15 cellular contexts compared by ENCODE assay signal in genomic region chr1:183544598-183545297, GRCh38. TPM values are rescaled to one million over a fixed set of nuclear protein-coding genes. Genes with fewer than 3 reads are reported as not detected.
DNase-seq lines count a peak whose midpoint lies in the region; ATAC-seq and TF ChIP-seq lines count a peak whose summit lies in the region.
"Had no signal": no experiment of that assay in that cellular context is flagged by ENCODE, and none has a peak within 500 bp of the region (broad histone marks: within the 10 kb centered on the region; RNA-seq: fewer than 3 reads in every experiment).

No MANE protein-coding gene starts in this region.

- no peak overlapping the region for H3K4me2 ChIP-seq in GM23338

- ATAC-seq in GM23338, result peak; percentile 65
- ATAC-seq in HG03039 (IDR thresholded peaks at IDR 0.05; ENCODE audit: unreplicated experiment), result no peak

- H3K4me3 Mint-ChIP-seq in GM23338, result no peak overlapping the region
- H3K4me3 Mint-ChIP-seq in activated naive CD4-positive, alpha-beta T cell treated with anti-CD3 and anti-CD28 coated beads for 36 hours, result no peak overlapping the region
- H3K4me3 Mint-ChIP-seq: activated naive CD8-positive, alpha-beta T cell had no signal

- H3F3A ChIP-seq in GM23338 (replicated peaks; ENCODE audit: low read depth), result peaks cover 3% of the 10 kb centered on the region; the same call in 1 of the 2 replicates

- 0 out of 2 replicates have a peak, but pooled peaks cover 4% of the 10 kb centered on the region for H4K20me1 ChIP-seq in GM23338 (replicated peaks; ENCODE audit: insufficient read depth)

- no peaks in the 10 kb centered on the region for H3K79me2 ChIP-seq in GM23338 (replicated peaks; ENCODE audit: insufficient read depth)

- H3K4me1 ChIP-seq in A673 (ENCODE audit: insufficient read depth, low read length, poor library complexity, severe bottlenecking), result peaks cover 7% of the 10 kb centered on the region
- peaks cover 15% of the 10 kb centered on the region for H3K4me1 ChIP-seq in GM23338 (ENCODE audit: insufficient read depth)
- H3K4me1 ChIP-seq in SJCRH30, result peaks cover 8% of the 10 kb centered on the region

- peaks cover 7% of the 10 kb centered on the region for H3K27me3 Mint-ChIP-seq in GM23338 (ENCODE audit: insufficient read depth, low read depth, poor library complexity)
- no peaks in the 10 kb centered on the region for H3K27me3 Mint-ChIP-seq in activated naive CD4-positive, alpha-beta T cell treated with anti-CD3 and anti-CD28 coated beads for 36 hours (ENCODE audit: low read depth)
- H3K27me3 Mint-ChIP-seq: activated naive CD8-positive, alpha-beta T cell had no signal

- H3K27ac Mint-ChIP-seq in GM23338, result peak overlapping the region; percentile 28; the same call in 1 of the 2 replicates
- no peak overlapping the region for H3K27ac Mint-ChIP-seq in activated naive CD4-positive, alpha-beta T cell treated with anti-CD3 and anti-CD28 coated beads for 36 hours
- H3K27ac Mint-ChIP-seq: activated naive CD8-positive, alpha-beta T cell had no signal

- peaks cover 70% of the 10 kb centered on the region for H3K36me3 Mint-ChIP-seq in GM23338 (ENCODE audit: low read depth)
- peaks cover 30% of the 10 kb centered on the region for H3K36me3 Mint-ChIP-seq in activated naive CD4-positive, alpha-beta T cell treated with anti-CD3 and anti-CD28 coated beads for 36 hours (ENCODE audit: low read depth)

- DNase-seq in A673 (ENCODE audit: low spot score) (no peak), GM23338 (ENCODE audit: low spot score) (peak; percentile 28), SJCRH30 (peak; percentile 38 to 61), kidney epithelial cell (ENCODE audit: low read depth) (peak; percentile 65), NCI-H187 treated with DMSO at 0.1 percent for 48 hours (lab: John Stamatoyannopoulos, UW) (no peak)
- DNase-seq in activated effector memory CD4-positive, alpha-beta T cell treated with Interleukin-2 at 50 U/mL for 16 hours, result no peak
- DNase-seq in activated naive CD4-positive, alpha-beta T cell treated with anti-CD3 and anti-CD28 coated beads for 36 hours, result no peak
- DNase-seq: MM.1S; NCI-H226; stimulated activated CD4-positive, alpha-beta T cell treated with anti-CD3 and anti-CD28 coated beads, Interleukin-2, amount 100 ng/mL, for 24 hours; stimulated activated naive CD4-positive, alpha-beta T cell treated with Interleukin-2 at 50 U/mL for 16 hours had no signal

- no peak overlapping the region for H2AFZ ChIP-seq in GM23338

- CTCF ChIA-PET in A673 (lab: Charles Lee), result no interaction called here
- CTCF ChIA-PET in activated naive CD4-positive, alpha-beta T cell treated with anti-CD3 and anti-CD28 coated beads for 36 hours (lab: Charles Lee), result interaction anchor here (0.6 to 1.0 kb wide), 3 partner anchors 9 to 141 kb away, joined by 3 to 4 read pairs (median 4); no protein-coding TSS in a partner anchor

- peaks cover 31% of the 10 kb centered on the region for H3K4me1 Mint-ChIP-seq in GM23338
- H3K4me1 Mint-ChIP-seq in activated naive CD4-positive, alpha-beta T cell treated with anti-CD3 and anti-CD28 coated beads for 36 hours (ENCODE audit: low read depth), result no peaks in the 10 kb centered on the region

- H3K27me3 ChIP-seq in A673 (replicated peaks; ENCODE audit: insufficient read depth, low read depth, low read length, poor library complexity) (no peaks in the 10 kb centered on the region), GM23338 (ENCODE audit: insufficient read depth) (no peaks in the 10 kb centered on the region), SJCRH30 (no peaks in the 10 kb centered on the region), kidney epithelial cell (ENCODE audit: control insufficient read depth, insufficient read depth, low read length) (no peaks in the 10 kb centered on the region)

- TF ChIP-seq CTCF in A673 (conservative IDR thresholded peaks at IDR 0.05; ENCODE audit: low read depth, low read length), result no peak
- no peak for TF ChIP-seq CTCF in GM23338 (conservative IDR thresholded peaks at IDR 0.05; ENCODE audit: low read depth in 2 of 2)
- no peak for TF ChIP-seq CTCF in kidney epithelial cell (IDR thresholded peaks at IDR 0.05; ENCODE audit: insufficient read depth, low read length, poor library complexity, severe bottlenecking)

- H3K4me3 ChIP-seq in A673 (ENCODE audit: low read depth, low read length, poor library complexity, severe bottlenecking) (no peak overlapping the region), GM23338 (no peak overlapping the region), SJCRH30 (no peak overlapping the region), kidney epithelial cell (ENCODE audit: low read depth, low read length) (no peak overlapping the region)

- TSS peak; percentile 27 for BruUV-seq in A673 (replicated peaks; lab: Mats Ljungman, UMichigan)

- no peaks in the 10 kb centered on the region for H3K9me3 Mint-ChIP-seq in GM23338
- no peaks in the 10 kb centered on the region for H3K9me3 Mint-ChIP-seq in activated naive CD4-positive, alpha-beta T cell treated with anti-CD3 and anti-CD28 coated beads for 36 hours

- H3K36me3 ChIP-seq in A673 (ENCODE audit: insufficient read depth, low read length, poor library complexity, severe bottlenecking) (peaks cover 90% of the 10 kb centered on the region), GM23338 (ENCODE audit: insufficient read depth) (peaks cover 53% of the 10 kb centered on the region), SJCRH30 (peaks cover 41% of the 10 kb centered on the region), kidney epithelial cell (ENCODE audit: control insufficient read depth, insufficient read depth, low read length) (no peaks in the 10 kb centered on the region)

- H3K9me3 ChIP-seq in A673 (ENCODE audit: low read depth, low read length, poor library complexity, severe bottlenecking) (no peaks in the 10 kb centered on the region), SJCRH30 (replicated peaks) (no peaks in the 10 kb centered on the region)

- no peak overlapping the region for H3K27ac ChIP-seq in A673 (ENCODE audit: low read depth, low read length, poor library complexity, severe bottlenecking)
- H3K27ac ChIP-seq in GM23338 (ENCODE audit: low read depth), result no peak overlapping the region
- no peak overlapping the region for H3K27ac ChIP-seq in SJCRH30
- H3K27ac ChIP-seq: HL-60, RWPE1 had no signal

- POLR2A ChIA-PET in A673 (lab: Charles Lee; ENCODE audit: low non-redundant PET), result no interaction called here

- intact Hi-C loops in A673 (cut with micrococcal nuclease; ENCODE audit: unreplicated experiment), result loop anchor here (5.0 kb wide), 1 partner anchor 262 kb away; no protein-coding TSS in a partner anchor
- intact Hi-C loops in activated naive CD4-positive, alpha-beta T cell treated with anti-CD3 and anti-CD28 coated beads for 36 hours (cut with micrococcal nuclease), result loop anchor here (5.0 to 10.0 kb wide), 2 partner anchors 143 to 580 kb away; no protein-coding TSS in a partner anchor

- no peaks in the 10 kb centered on the region for H3K9me2 ChIP-seq in GM23338 (ENCODE audit: insufficient read depth)

TF ChIP-seq in GM23338, 12 proteins besides CTCF, POLR2A, EP300 and RAD21:
- TF ChIP-seq ZNF331 (CRISPR knock-in tag; IDR thresholded peaks at IDR 0.05; ENCODE audit: low read depth), result no peak
- TF ChIP-seq POLR2AphosphoS5 (IDR thresholded peaks at IDR 0.05; ENCODE audit: low read depth), result no peak
- TF ChIP-seq NANOG (IDR thresholded peaks at IDR 0.05; ENCODE audit: borderline replicate concordance), result no peak

RNA-seq across cellular contexts. Expression of gene NCF2, which starts 45.5 kb away (rescaled TPM):
- not detected in 2 replicates for total RNA-seq in A673 (2021)
- total RNA-seq in GM23338 (2014; rRNA removed; shearing (Covaris generic)), result not detected in 2 replicates
- polyA plus RNA-seq in GM23338 (2016; fragmentation: Nextera tagmentation; extraction: Ambion mirVana), result 0.45 TPM in 1 of 2 replicates, not detected in the other
- total RNA-seq in SJCRH30 (2014; rRNA removed; shearing (Covaris generic)), result 0.25 and 0.55 TPM in 2 replicates
- total RNA-seq in kidney epithelial cell, result 62.5 and 86.1 TPM in 2 replicates
- 10 to 100 TPM; 14.0 to 14.3 TPM for total RNA-seq in activated naive CD4-positive, alpha-beta T cell treated with anti-CD3 and anti-CD28 coated beads for 36 hours

Comparison
In these comparisons a context has a peak if more than half of its experiments do, and no peak if none do; other contexts are left out.
1. DNase-seq: peak in GM23338 (single experiment), SJCRH30 (2 of 2) and kidney epithelial cell (single experiment); none in A673 (single experiment), activated effector memory CD4-positive, alpha-beta T cell treated with Interleukin-2 at 50 U/mL for 16 hours (single experiment), NCI-H187 treated with DMSO at 0.1 percent for 48 hours (single experiment) and activated naive CD4-positive, alpha-beta T cell treated with anti-CD3 and anti-CD28 coated beads for 36 hours (single experiment).